ENCODE assay signal across 2 cellular contexts in genomic region chr6:17927705-17928104, GRCh38.
TF ChIP-seq lines count a peak whose summit lies in the region.

No MANE protein-coding gene starts in this region.

TF ChIP-seq in SK-N-SH, 30 proteins besides CTCF, POLR2A, EP300 and RAD21 (continued from another document):
- no peak for TF ChIP-seq REST (IDR thresholded peaks at IDR 0.05; ENCODE audit: low read depth, low read length)
- no peak for TF ChIP-seq YY1 (IDR thresholded peaks at IDR 0.05; ENCODE audit: low read depth)
- no peak for TF ChIP-seq TAF1 (IDR thresholded peaks at IDR 0.05; ENCODE audit: borderline replicate concordance, low read depth, low read length)
- TF ChIP-seq PBX3 (IDR thresholded peaks at IDR 0.05): no peak
- no peak for TF ChIP-seq IRF3 (IDR thresholded peaks at IDR 0.05; ENCODE audit: low read depth, low read length)
- no peak for TF ChIP-seq NFIC (IDR thresholded peaks at IDR 0.05; ENCODE audit: borderline replicate concordance)
- TF ChIP-seq CHD2 (IDR thresholded peaks at IDR 0.05; ENCODE audit: low read length, partially characterized antibody): no peak
- TF ChIP-seq JUND (IDR thresholded peaks at IDR 0.05): no peak
- TF ChIP-seq GABPA (IDR thresholded peaks at IDR 0.05; ENCODE audit: low read depth): no peak
- TF ChIP-seq ZBTB33 (IDR thresholded peaks at IDR 0.05; ENCODE audit: borderline replicate concordance, low read depth): no peak
- no peak for TF ChIP-seq NRF1 (IDR thresholded peaks at IDR 0.05; ENCODE audit: low read depth, low read length)
- no peak for TF ChIP-seq SIN3A (IDR thresholded peaks at IDR 0.05; ENCODE audit: borderline replicate concordance, low read depth, low read length)
- TF ChIP-seq MEF2A (IDR thresholded peaks at IDR 0.05; ENCODE audit: borderline replicate concordance, low read depth): no peak
- no peak for TF ChIP-seq RFX5 (IDR thresholded peaks at IDR 0.05; ENCODE audit: low read length)

TF ChIP-seq in SK-N-SH treated with all-trans-retinoic acid at 6 μM for 48 hours, 23 proteins besides CTCF, POLR2A, EP300 and RAD21 (continued from another document):
- TF ChIP-seq CREB5 (CRISPR knock-in tag; IDR thresholded peaks at IDR 0.05; ENCODE audit: low read depth): no peak
